Comparison of ENCODE assay signal across 8 cellular contexts in genomic region chr3:42501681-42502428, GRCh38. TPM values are rescaled to one million over a fixed set of nuclear protein-coding genes. Genes with fewer than 3 reads are reported as not detected.
A peak's percentile ranks its signal among the peaks of the same experiment; 100 is the strongest.
DNase-seq lines count a peak whose midpoint lies in the region; ATAC-seq, FAIRE-seq and TF ChIP-seq lines count a peak whose summit lies in the region.

No MANE protein-coding gene starts in this region.

- no peaks in the 10 kb centered on the region for H3K36me3 ChIP-seq in left lung

- H3K27me3 ChIP-seq in left lung = peaks cover 8 to 49% of the 10 kb centered on the region in 2 donors

- peak; percentile 86 for ATAC-seq in left lung
- ATAC-seq in HG02970 (IDR thresholded peaks at IDR 0.05; ENCODE audit: low FRiP score, unreplicated experiment) = no peak

- H3K9me3 ChIP-seq in left lung = no peaks in the 10 kb centered on the region

- DNase-seq in AG09319 (ENCODE audit: extremely low read depth, low read depth) (no peak), GM19239 (ENCODE audit: insufficient read length, low spot score) (peak; percentile 58), cerebellum (ENCODE audit: low spot score) (peak; percentile 58), left lung (peak; percentile 72 to 90)
- DNase-seq in Jurkat, Clone E6-1 (ENCODE audit: low read depth, low spot score) = no peak
- DNase-seq in activated CD4-positive, CD25-positive, alpha-beta regulatory T cell treated with anti-CD3 and anti-CD28 coated beads, Interleukin-2, amount 50 U/mL, for 16 hours (ENCODE audit: low read depth, low spot score) = peak; percentile 28
- DNase-seq in stimulated activated CD4-positive, alpha-beta T cell treated with anti-CD3 and anti-CD28 coated beads, Interleukin-4, amount 100 ng/mL, for 1 hour = peak; percentile 71

- H3K4me1 ChIP-seq in left lung = peaks cover under 1 to 27% of the 10 kb centered on the region in 2 donors

- peak overlapping the region; percentile 23 for H3K4me3 ChIP-seq in Jurkat, Clone E6-1 (ENCODE audit: low read length)
- peak overlapping the region; percentile 47 to 49 for H3K4me3 ChIP-seq in left lung

- FAIRE-seq in GM19239 (lab: Jason Lieb, UNC) = no peak

- TF ChIP-seq CTCF in AG09319 (IDR thresholded peaks at IDR 0.05; ENCODE audit: low read depth, low read length) (peak; percentile 42), left lung (IDR thresholded peaks at IDR 0.05) (peak; percentile 53 to 61)

- intact Hi-C loops in left lung (cut with DNase I) = no loop called here

- H3K27ac ChIP-seq in left lung = peak overlapping the region; percentile 3 to 47

RNA-seq across cellular contexts. Expression of gene VIPR1, which starts 0.6 kb away (rescaled TPM):
- 1.6 TPM for polyA plus RNA-seq in Jurkat, Clone E6-1 (2012; ENCODE audit: insufficient read depth, insufficient read length)
- total RNA-seq in cerebellum (2.0 TPM), left lung (10 to 100 TPM; 60.7 to 82.5 TPM)

Comparison
In these comparisons a context has a peak if more than half of its experiments do, and no peak if none do; other contexts are left out.
1. DNase-seq: peak in GM19239 (single experiment), activated CD4-positive, CD25-positive, alpha-beta regulatory T cell treated with anti-CD3 and anti-CD28 coated beads, Interleukin-2, amount 50 U/mL, for 16 hours (single experiment), cerebellum (single experiment), left lung (2 of 2) and stimulated activated CD4-positive, alpha-beta T cell treated with anti-CD3 and anti-CD28 coated beads, Interleukin-4, amount 100 ng/mL, for 1 hour (single experiment); none in AG09319 (single experiment) and Jurkat, Clone E6-1 (single experiment).
2. RNA of gene VIPR1, which starts 0.6 kb away (total RNA-seq): 60.7 to 82.5 TPM in left lung; 2.0 TPM in cerebellum (single experiment); every median in the first group is over 10 times any median in the second.